1 cellular context compared by ENCODE assay signal in the genomic region with DNA sequence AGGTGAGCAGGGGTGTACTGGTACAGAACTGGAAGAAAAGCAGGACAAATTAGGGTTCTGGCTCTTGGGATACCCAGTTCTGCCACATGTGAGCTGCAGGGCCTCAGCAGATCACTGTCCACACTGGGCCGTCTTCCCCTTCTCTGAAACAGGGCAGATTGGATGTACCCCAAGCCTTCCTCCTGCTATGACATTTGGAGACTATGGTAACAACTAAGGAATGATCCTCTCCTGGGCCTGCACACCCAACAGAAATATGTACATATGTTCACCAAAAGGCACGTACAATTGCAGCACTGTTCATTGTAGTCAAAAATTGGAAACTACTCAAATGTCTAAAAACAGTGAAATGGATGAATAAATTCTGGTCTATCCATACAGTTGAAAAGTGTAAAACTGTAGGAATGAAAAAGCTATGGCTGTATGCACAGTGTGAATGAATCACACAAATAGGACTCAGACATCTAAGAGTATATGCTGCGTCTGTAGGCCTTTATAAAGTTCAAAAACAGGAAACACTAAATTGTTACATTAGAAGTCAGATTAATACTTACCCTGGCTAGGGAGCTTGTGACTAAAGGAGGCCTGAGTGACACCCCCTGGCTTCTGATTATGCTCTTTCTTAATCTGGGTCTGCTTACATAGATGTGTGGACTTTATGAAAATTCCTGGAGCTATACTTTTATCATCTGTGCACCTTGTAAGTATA.
TF ChIP-seq lines count a peak whose summit lies in the region.

No MANE protein-coding gene starts in this region.

TF ChIP-seq in endothelial cell of umbilical vein, 7 proteins besides CTCF, POLR2A, EP300 and RAD21:
- TF ChIP-seq POLR2AphosphoS5 (IDR thresholded peaks at IDR 0.05; ENCODE audit: insufficient read depth, low read depth, low read length) (no peak), MAX (IDR thresholded peaks at IDR 0.05; ENCODE audit: insufficient read depth, insufficient read length) (no peak), EZH2 (IDR thresholded peaks at IDR 0.05; ENCODE audit: borderline replicate concordance, low read depth, low read length, severe bottlenecking) (no peak), JUN (IDR thresholded peaks at IDR 0.05; ENCODE audit: borderline replicate concordance, insufficient read depth, insufficient read length, low read depth) (no peak), MYC (IDR thresholded peaks at IDR 0.05; ENCODE audit: low read depth, low read length) (no peak), FOS (IDR thresholded peaks at IDR 0.05; ENCODE audit: borderline replicate concordance, insufficient read depth, low read length) (no peak), GATA2 (IDR thresholded peaks at IDR 0.05; ENCODE audit: insufficient read depth, insufficient read length, low read depth, low read length) (no peak)
